In the genomic region with DNA sequence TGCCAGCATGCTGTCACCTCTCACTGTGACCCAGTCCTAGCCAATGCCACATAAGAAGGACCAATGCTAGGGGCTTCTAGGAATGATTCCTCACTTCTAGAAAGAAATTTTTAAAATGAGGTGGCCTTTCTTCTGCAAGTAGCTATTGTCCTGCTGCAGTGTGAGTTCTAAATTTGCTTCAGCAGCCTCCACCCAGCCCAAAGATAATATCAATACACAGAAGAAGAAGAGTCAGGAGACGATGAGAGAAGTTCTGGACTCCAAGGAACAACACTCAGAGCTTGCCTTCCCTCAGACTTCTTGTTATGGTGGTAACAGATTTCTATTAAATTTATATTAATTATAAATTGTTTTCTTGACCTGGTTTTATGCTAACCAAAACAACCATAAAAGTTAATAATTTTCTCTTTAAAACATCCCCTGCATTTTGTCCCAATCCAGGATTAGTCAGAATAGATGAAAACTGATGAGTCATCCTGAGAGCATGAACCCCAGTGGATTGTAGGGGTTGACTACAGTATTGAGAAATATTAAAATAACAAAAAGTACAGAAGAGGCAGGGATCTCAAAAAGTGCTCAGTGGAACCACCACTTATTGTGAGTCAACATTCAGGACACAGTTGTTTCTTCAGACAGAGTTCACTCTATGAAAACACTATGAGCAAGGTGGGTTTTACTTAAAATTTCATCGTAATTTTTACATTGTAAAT, we compare ENCODE assay signal across 13 cellular contexts. TPM values are rescaled to one million over a fixed set of nuclear protein-coding genes. Genes with fewer than 3 reads are reported as not detected.
DNase-seq lines count a peak whose midpoint lies in the region; ATAC-seq, FAIRE-seq and TF ChIP-seq lines count a peak whose summit lies in the region.
"Had no signal": no experiment of that assay in that cellular context is flagged by ENCODE, and none has a peak within 500 bp of the region (broad histone marks: within the 10 kb centered on the region; RNA-seq: fewer than 3 reads in every experiment).

No MANE protein-coding gene starts in this region.

- no peak for ATAC-seq in upper lobe of right lung

- CTCF ChIA-PET in RWPE1 (lab: Yijun Ruan, JAX): no interaction called here

- intact Hi-C loops in upper lobe of right lung (cut with DNase I): no loop called here

- H3K27ac ChIP-seq in RWPE1: peak overlapping the region; percentile 79
- H3K27ac ChIP-seq in upper lobe of right lung: no peak overlapping the region
- H3K27ac ChIP-seq: thoracic aorta had no signal

- no peaks in the 10 kb centered on the region for H3K9me3 ChIP-seq in skeletal muscle satellite cell (replicated peaks; ENCODE audit: low read length)
- H3K9me3 ChIP-seq in upper lobe of right lung: peaks cover 8% of the 10 kb centered on the region

- H3K4me1 ChIP-seq in skeletal muscle satellite cell (ENCODE audit: control insufficient read depth, insufficient read depth, low read length): peaks cover 17% of the 10 kb centered on the region
- H3K4me1 ChIP-seq in upper lobe of right lung: no peaks in the 10 kb centered on the region

- POLR2A ChIA-PET in RWPE1 (lab: Yijun Ruan, JAX; ENCODE audit: low non-redundant PET): no interaction called here

- FAIRE-seq in H54 (lab: Jason Lieb, UNC): no peak
- FAIRE-seq in HTR-8/SVneo (lab: Jason Lieb, UNC): no peak

- peak overlapping the region; percentile 65 for H3K4me2 ChIP-seq in skeletal muscle satellite cell (ENCODE audit: low read length)

- H3K27me3 ChIP-seq in skeletal muscle satellite cell (ENCODE audit: control insufficient read depth, insufficient read depth, low read length) (no peaks in the 10 kb centered on the region), upper lobe of right lung (no peaks in the 10 kb centered on the region)

- H3K36me3 ChIP-seq in skeletal muscle satellite cell (ENCODE audit: insufficient read depth, low read length): no peaks in the 10 kb centered on the region
- no peaks in the 10 kb centered on the region for H3K36me3 ChIP-seq in upper lobe of right lung
- H3K36me3 ChIP-seq: thoracic aorta had no signal

- DNase-seq in H54 (ENCODE audit: insufficient read length, low spot score) (peak; percentile 21), RWPE1 (ENCODE audit: low spot score) (peak; percentile 83), fibroblast of mammary gland (ENCODE audit: low read depth) (peak; percentile 82), SKM-1 (lab: John Stamatoyannopoulos, UW; ENCODE audit: unreplicated experiment) (no peak), HTR-8/SVneo (ENCODE audit: insufficient read length, low spot score) (no peak), upper lobe of right lung (no peak)
- no peak for DNase-seq in activated CD4-positive, alpha-beta T cell treated with anti-CD3 and anti-CD28 coated beads, Interleukin-2, amount 50 U/mL, for 4 hours
- DNase-seq: activated naive CD4-positive, alpha-beta T cell treated with anti-CD3 and anti-CD28 coated beads, Interleukin-2, amount 10 ng/mL, durations not matched to agents 7 days and 5 days; cerebellar nuclear complex; erythroblast; nucleus accumbens had no signal

- H3K4me3 ChIP-seq in fibroblast of mammary gland (ENCODE audit: control insufficient read depth, low read depth, low read length) (no peak overlapping the region), skeletal muscle satellite cell (ENCODE audit: low read length) (peak overlapping the region; percentile 49), upper lobe of right lung (no peak overlapping the region)
- H3K4me3 ChIP-seq: thoracic aorta had no signal

- TF ChIP-seq CTCF in RWPE1 (conservative IDR thresholded peaks at IDR 0.05; ENCODE audit: low read depth): no peak
- no peak for TF ChIP-seq CTCF in fibroblast of mammary gland (conservative IDR thresholded peaks at IDR 0.05; ENCODE audit: control insufficient read depth, insufficient read depth, low read depth, low read length)
- no peak for TF ChIP-seq CTCF in upper lobe of right lung (IDR thresholded peaks at IDR 0.05)

- peak overlapping the region; percentile 30 for H3K9ac ChIP-seq in skeletal muscle satellite cell (ENCODE audit: low read depth, low read length)

- no peak for TF ChIP-seq POLR2A in H54 (IDR thresholded peaks at IDR 0.05; ENCODE audit: low read depth, low read length)

RNA-seq across cellular contexts. Expression of a gene that starts 29.6 kb away (rescaled TPM):
- 60.6 and 92.0 TPM in 2 replicates for total RNA-seq in skeletal muscle satellite cell (2012; rRNA removed)
- total RNA-seq in upper lobe of right lung: 22.5 TPM

Comparison
In these comparisons a context has a peak if more than half of its experiments do, and no peak if none do; other contexts are left out.
1. DNase-seq: peak in H54 (single experiment), RWPE1 (single experiment) and fibroblast of mammary gland (single experiment); none in SKM-1 (single experiment), HTR-8/SVneo (single experiment), activated CD4-positive, alpha-beta T cell treated with anti-CD3 and anti-CD28 coated beads, Interleukin-2, amount 50 U/mL, for 4 hours (0 of 2) and upper lobe of right lung (single experiment).